Comparison of ENCODE assay signal across 23 cellular contexts in the genomic region with DNA sequence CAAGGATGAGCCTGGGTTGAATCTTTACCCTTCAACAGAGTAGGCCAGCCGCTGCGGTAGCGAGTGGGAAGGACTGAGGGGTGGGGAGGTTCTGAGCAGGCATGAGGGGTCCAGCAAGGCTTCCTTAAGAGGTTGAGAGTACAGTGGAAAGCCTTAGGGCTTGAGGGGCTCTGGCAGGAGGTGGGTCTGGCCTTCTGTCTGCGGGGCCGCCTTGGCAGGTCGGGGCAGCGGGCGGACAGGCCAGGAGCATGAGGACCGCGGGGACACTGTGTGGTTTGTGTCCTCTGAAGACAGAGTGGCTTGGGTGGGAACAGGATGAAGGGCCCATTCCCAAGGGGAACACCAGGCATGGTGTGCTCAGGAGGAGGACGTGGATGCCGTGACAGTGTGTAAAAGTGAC.
"Had no signal": no experiment of that assay in that cellular context is flagged by ENCODE, and none has a peak within 500 bp of the region (broad histone marks: within the 10 kb centered on the region; RNA-seq: fewer than 3 reads in every experiment).

No MANE protein-coding gene starts in this region.

- FAIRE-seq: RCC 7860 had no signal

- DNase-seq: IMR-90, Karpas-422, KG1, MV-4-11, NCI-H1048, NCI-H1105, NCI-H1417, NCI-H1436 treated with DMSO at 0.1 percent for 48 hours, NCI-H1694, NCI-H187 treated with DMSO at 0.1 percent for 48 hours, NCI-H2029 treated with DMSO at 0.1 percent for 48 hours, NCI-H2171 treated with DMSO at 0.1 percent for 48 hours, NCI-H345, NCI-H524 treated with DMSO at 0.1 percent for 48 hours, NCI-H69, NCI-H774, RPMI8226, SHP77 treated with DMSO at 0.1 percent for 48 hours, SJCRH30 had no signal

- H3K27me3 ChIP-seq: SJCRH30 had no signal

- ATAC-seq: Right ventricle myocardium inferior, SK-N-SH treated with all-trans-retinoic acid at 6 μM for 48 hours had no signal

- H3K4me3 ChIP-seq: SJCRH30 had no signal

- H3K9me3 ChIP-seq: SJCRH30 had no signal

- H3K27ac ChIP-seq: HL-60, SJCRH30 had no signal
